8 cellular contexts compared by ENCODE assay signal in genomic region chr22:31106651-31107205, GRCh38. TPM values are rescaled to one million over a fixed set of nuclear protein-coding genes. Genes with fewer than 3 reads are reported as not detected.
DNase-seq lines count a peak whose midpoint lies in the region; ATAC-seq and TF ChIP-seq lines count a peak whose summit lies in the region.

No MANE protein-coding gene starts in this region.

- no peaks in the 10 kb centered on the region for H3K36me3 ChIP-seq in CD4-positive, alpha-beta memory T cell (ENCODE audit: insufficient read depth, low read length)
- H3K36me3 ChIP-seq in fibroblast of lung (ENCODE audit: control insufficient read depth, insufficient read depth, low read length): peaks cover 23% of the 10 kb centered on the region

- H3K9me3 ChIP-seq in CD4-positive, alpha-beta memory T cell (ENCODE audit: control insufficient read depth in 1 of 2, low read length in 2 of 2): no peaks in the 10 kb centered on the region
- no peaks in the 10 kb centered on the region for H3K9me3 ChIP-seq in fibroblast of lung (ENCODE audit: control insufficient read depth, insufficient read depth, low read depth, low read length)

- peak overlapping the region; percentile 87 for H3K4me2 ChIP-seq in fibroblast of lung (ENCODE audit: extremely low read depth, insufficient read depth, low read length)

- no peaks in the 10 kb centered on the region for H3K9me3 Mint-ChIP-seq in CD4-positive, alpha-beta memory T cell

- peaks cover 22% of the 10 kb centered on the region for H3K79me2 ChIP-seq in fibroblast of lung (ENCODE audit: control insufficient read depth, insufficient read depth, low read length)

- peak overlapping the region; percentile 38 to 97 for H3K4me3 ChIP-seq in CD4-positive, alpha-beta memory T cell (ENCODE audit: low read length in 2 of 2)
- H3K4me3 ChIP-seq in fibroblast of lung (replicated peaks in 1 of 4; ENCODE audit: control extremely low read depth in 1 of 4, insufficient read depth in 1 of 4, low read depth in 3 of 4, low read length in 4 of 4): peak overlapping the region; percentile 78 to 95 (median 92)

- peaks cover 20% of the 10 kb centered on the region for H3K4me1 ChIP-seq in CD4-positive, alpha-beta memory T cell (ENCODE audit: insufficient read depth, low read length)
- peaks cover 27% of the 10 kb centered on the region for H3K4me1 ChIP-seq in fibroblast of lung (ENCODE audit: control insufficient read depth, extremely low read depth, insufficient read depth, low read length)

- H3K9ac ChIP-seq in fibroblast of lung (ENCODE audit: insufficient read depth, low read length): peak overlapping the region; percentile 99

- POLR2A ChIA-PET in CD4-positive, alpha-beta memory T cell (lab: Charles Lee; ENCODE audit: partially characterized antibody): interaction anchor here (0.6 to 4.9 kb wide), 16 partner anchors 10 to 660 kb away, joined by 3 to 34 read pairs (median 4); partner anchors contain the start of genes LIMK2, MORC2, PIK3IP1 and RNF185
- POLR2A ChIA-PET in RWPE1 (lab: Yijun Ruan, JAX; ENCODE audit: low non-redundant PET): no interaction called here

- no peaks in the 10 kb centered on the region for H4K20me1 ChIP-seq in fibroblast of lung (ENCODE audit: control insufficient read depth, extremely low read depth, insufficient read depth, low read length)

- TF ChIP-seq CTCF in RWPE1 (conservative IDR thresholded peaks at IDR 0.05; ENCODE audit: low read depth): no peak
- TF ChIP-seq CTCF in fibroblast of lung (conservative IDR thresholded peaks at IDR 0.05 in 1 of 2, IDR thresholded peaks at IDR 0.05 in 1 of 2; ENCODE audit: low read depth in 1 of 2, low read length in 2 of 2): no peak
- TF ChIP-seq CTCF in omental fat pad (IDR thresholded peaks at IDR 0.05): no peak

- H3K27me3 Mint-ChIP-seq in CD4-positive, alpha-beta memory T cell: no peaks in the 10 kb centered on the region

- ATAC-seq in omental fat pad (ENCODE audit: low FRiP score): peak; percentile 22
- ATAC-seq in HG03457 (IDR thresholded peaks at IDR 0.05; ENCODE audit: unreplicated experiment): no peak
- no peak for ATAC-seq in GM19351 (IDR thresholded peaks at IDR 0.05; ENCODE audit: unreplicated experiment)
- ATAC-seq in HG02759 (IDR thresholded peaks at IDR 0.05; ENCODE audit: unreplicated experiment): no peak
- no peak for ATAC-seq in GM18858 (IDR thresholded peaks at IDR 0.05; ENCODE audit: unreplicated experiment)

- CTCF ChIA-PET in CD4-positive, alpha-beta memory T cell (lab: Charles Lee; ENCODE audit: partially characterized antibody): interaction anchor here (0.7 to 4.4 kb wide), 12 partner anchors 11 to 474 kb away, joined by 3 to 37 read pairs (median 4); no protein-coding TSS in a partner anchor
- CTCF ChIA-PET in RWPE1 (lab: Yijun Ruan, JAX): interaction anchor here (0.6 to 1.0 kb wide), 3 partner anchors 42 to 141 kb away, joined by 3 to 4 read pairs (median 4); no protein-coding TSS in a partner anchor

- peak overlapping the region; percentile 62 for H3K27ac ChIP-seq in CD4-positive, alpha-beta memory T cell (ENCODE audit: low read depth, low read length)
- H3K27ac ChIP-seq in RWPE1: peak overlapping the region; percentile 67
- H3K27ac ChIP-seq in fibroblast of lung (ENCODE audit: insufficient read depth, low read length): peak overlapping the region; percentile 99

- peak overlapping the region; percentile 41 for H2AFZ ChIP-seq in fibroblast of lung (ENCODE audit: low read length)

- no peak for DNase-seq in CD4-positive, alpha-beta memory T cell
- DNase-seq in RWPE1 (ENCODE audit: low spot score) (no peak), fibroblast of lung (ENCODE audit: low read depth in 2 of 2) (peak; percentile 39 to 56), omental fat pad (ENCODE audit: low spot score) (no peak)

- H3K4me3 Mint-ChIP-seq in CD4-positive, alpha-beta memory T cell: peak overlapping the region; percentile 89 to 97 (median 94)

- no peaks in the 10 kb centered on the region for H3K27me3 ChIP-seq in CD4-positive, alpha-beta memory T cell (ENCODE audit: insufficient read depth, low read length)
- no peaks in the 10 kb centered on the region for H3K27me3 ChIP-seq in fibroblast of lung (ENCODE audit: control insufficient read depth, insufficient read depth, low read length)

- peaks cover 17 to 31% (median 24%) of the 10 kb centered on the region in 4 donors for H3K4me1 Mint-ChIP-seq in CD4-positive, alpha-beta memory T cell

- peaks cover 0 to 6% of the 10 kb centered on the region in 2 donors for H3K36me3 Mint-ChIP-seq in CD4-positive, alpha-beta memory T cell

- peak overlapping the region; percentile 84 to 96 (median 93) for H3K27ac Mint-ChIP-seq in CD4-positive, alpha-beta memory T cell

- intact Hi-C loops in CD4-positive, alpha-beta memory T cell (cut with micrococcal nuclease): loop anchor here (1.0 to 5.0 kb wide), 6 partner anchors 22 to 186 kb away; partner anchors contain the start of genes LIMK2, PIK3IP1 and RNF185

RNA-seq across cellular contexts. Expression of gene SELENOM, which starts 0.6 kb away (rescaled TPM):
- 10 to 100 TPM; 64.2 to 68.6 TPM for total RNA-seq in CD4-positive, alpha-beta memory T cell
- polyA plus RNA-seq in CD4-positive, alpha-beta memory T cell: 100 to 1,000 TPM; 107 to 150 TPM
- 127 and 132 TPM in 2 replicates for total RNA-seq in fibroblast of lung
- polyA plus RNA-seq in fibroblast of lung: 93.5 and 130 TPM in 2 replicates
- polyA plus RNA-seq in fibroblast of lung (2012): 194 and 266 TPM in 2 replicates
- polyA minus RNA-seq in fibroblast of lung (ENCODE audit: low replicate concordance): 41.9 and 111 TPM in 2 replicates
- 100 to 1,000 TPM; 162 to 346 (median 230) TPM for total RNA-seq in omental fat pad

RNA-seq across cellular contexts. Expression of gene INPP5J, which starts 16.0 kb away (rescaled TPM):
- total RNA-seq in CD4-positive, alpha-beta memory T cell: under 1 TPM; 0.15 to 0.22 TPM
- not detected for polyA plus RNA-seq in CD4-positive, alpha-beta memory T cell
- total RNA-seq in fibroblast of lung (0.26 and 0.33 TPM in 2 replicates), omental fat pad (under 1 TPM; 0.24 to 0.84 (median 0.42) TPM)
- 0.17 and 0.23 TPM in 2 replicates for polyA plus RNA-seq in fibroblast of lung
- 0.44 and 0.45 TPM in 2 replicates for polyA plus RNA-seq in fibroblast of lung (2012)
- 0.27 TPM in 1 of 2 replicates, not detected in the other for polyA minus RNA-seq in fibroblast of lung (ENCODE audit: low replicate concordance)

RNA-seq across cellular contexts. Expression of gene SMTN, which starts 25.6 kb away (rescaled TPM):
- total RNA-seq in CD4-positive, alpha-beta memory T cell: 1 to 10 TPM; 1.6 to 1.7 TPM
- polyA plus RNA-seq in CD4-positive, alpha-beta memory T cell: under 1 TPM; 0.34 to 0.78 TPM
- total RNA-seq in fibroblast of lung: 79.4 and 95.1 TPM in 2 replicates
- polyA plus RNA-seq in fibroblast of lung: 43.7 and 61.5 TPM in 2 replicates
- 79.5 and 122 TPM in 2 replicates for polyA plus RNA-seq in fibroblast of lung (2012)
- 126 and 165 TPM in 2 replicates for polyA minus RNA-seq in fibroblast of lung (ENCODE audit: low replicate concordance)
- total RNA-seq in omental fat pad: 100 to 1,000 TPM in 1 of 4 donors, 10 to 100 TPM in 3; 29.2 to 116 (median 32.2) TPM

RNA-seq across cellular contexts. Expression of gene PLA2G3, which starts 33.6 kb away (rescaled TPM):
- not detected for total RNA-seq in CD4-positive, alpha-beta memory T cell
- polyA plus RNA-seq in CD4-positive, alpha-beta memory T cell: not detected
- total RNA-seq in fibroblast of lung (0.33 TPM in 1 of 2 replicates, not detected in the other), omental fat pad (not detected)
- 0.18 and 0.61 TPM in 2 replicates for polyA plus RNA-seq in fibroblast of lung
- polyA plus RNA-seq in fibroblast of lung (2012): 0.16 and 0.92 TPM in 2 replicates
- 0.43 TPM in 1 of 2 replicates, not detected in the other for polyA minus RNA-seq in fibroblast of lung (ENCODE audit: low replicate concordance)

RNA-seq across cellular contexts. Expression of gene RNF185, which starts 53.3 kb away (rescaled TPM):
- 10 to 100 TPM; 31.5 to 31.7 TPM for total RNA-seq in CD4-positive, alpha-beta memory T cell
- 10 to 100 TPM; 24.1 to 27.1 TPM for polyA plus RNA-seq in CD4-positive, alpha-beta memory T cell
- 25.7 and 31.2 TPM in 2 replicates for total RNA-seq in fibroblast of lung
- polyA plus RNA-seq in fibroblast of lung: 55.8 and 56.1 TPM in 2 replicates
- 33.1 and 36.3 TPM in 2 replicates for polyA plus RNA-seq in fibroblast of lung (2012)
- polyA minus RNA-seq in fibroblast of lung (ENCODE audit: low replicate concordance): 41.9 and 43.5 TPM in 2 replicates
- 10 to 100 TPM; 25.1 to 39.4 (median 30.0) TPM for total RNA-seq in omental fat pad

Comparison
In these comparisons a context has a peak if more than half of its experiments do, and no peak if none do; other contexts are left out.
1. DNase-seq: peak in fibroblast of lung (2 of 2); none in CD4-positive, alpha-beta memory T cell (0 of 5), RWPE1 (single experiment) and omental fat pad (single experiment).
2. RNA of gene SMTN, which starts 25.6 kb away (total RNA-seq): 79.4 to 95.1 TPM in fibroblast of lung and 29.2 to 116 TPM in omental fat pad; 1.6 to 1.7 TPM in CD4-positive, alpha-beta memory T cell; every median in the first group is over 10 times any median in the second.
3. Peak in every context shown above with its lines, with median percentiles within 50 percentile points of each other: H3K27ac ChIP-seq.